18 cellular contexts compared by ENCODE assay signal in the genomic region with DNA sequence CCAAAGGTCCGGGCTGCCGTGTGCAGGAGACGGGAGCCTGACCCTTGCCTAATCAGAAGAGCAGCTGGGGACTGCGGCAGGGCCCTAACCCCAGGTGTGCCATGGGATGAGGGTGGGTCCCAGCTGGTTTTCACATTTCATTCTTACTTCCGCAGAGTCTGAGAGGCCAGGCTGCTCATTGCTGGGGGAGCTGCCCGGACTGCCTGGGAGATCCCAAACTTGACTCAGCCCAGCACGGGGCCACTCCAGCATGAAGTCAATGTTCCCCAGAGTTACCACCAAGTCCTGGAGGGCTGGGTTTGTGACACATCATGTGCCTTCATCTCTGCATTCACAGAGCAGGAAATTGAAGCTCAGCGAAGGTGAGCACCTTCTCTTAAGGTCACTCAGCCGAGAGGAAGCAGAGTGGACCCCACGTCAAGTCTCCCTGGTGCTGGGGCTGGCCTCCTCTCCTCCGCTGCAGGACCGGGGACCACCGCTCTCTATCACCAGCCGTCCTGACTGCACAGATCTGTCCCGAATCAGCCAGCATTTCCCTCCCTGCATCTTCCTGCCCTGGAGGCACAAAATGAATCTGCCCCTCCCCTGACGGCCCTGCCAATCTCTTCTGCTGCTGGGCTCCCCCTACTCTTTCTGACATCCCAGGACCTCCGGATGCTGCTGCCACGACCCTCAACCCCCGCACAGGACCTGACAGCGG. TPM values are rescaled to one million over a fixed set of nuclear protein-coding genes. Genes with fewer than 3 reads are reported as not detected.
DNase-seq lines count a peak whose midpoint lies in the region; ATAC-seq and TF ChIP-seq lines count a peak whose summit lies in the region.
"Had no signal": no experiment of that assay in that cellular context is flagged by ENCODE, and none has a peak within 500 bp of the region (broad histone marks: within the 10 kb centered on the region; RNA-seq: fewer than 3 reads in every experiment).

No MANE protein-coding gene starts in this region.

- H3K4me3 ChIP-seq in spleen (no peak overlapping the region), gastroesophageal sphincter (no peak overlapping the region)
- H3K4me3 ChIP-seq: HAP-1, PC-9 had no signal

- H3K27ac ChIP-seq in RWPE1 (peak overlapping the region; percentile 88; the same call in 1 of the 2 replicates), spleen (peak overlapping the region in 2 of 8 donors; percentile 14 to 34), gastroesophageal sphincter (no peak overlapping the region)
- H3K27ac ChIP-seq: 22Rv1, PC-9 had no signal

- peaks cover 10% of the 10 kb centered on the region for H3K9me3 Mint-ChIP-seq in activated naive CD8-positive, alpha-beta T cell treated with anti-CD3 and anti-CD28 coated beads for 36 hours
- peaks cover 12% of the 10 kb centered on the region for H3K9me3 Mint-ChIP-seq in activated naive CD8-positive, alpha-beta T cell treated with anti-CD3 and anti-CD28 coated beads, Interleukin-2, amount 50 U/mL, for 24 hours
- H3K9me3 Mint-ChIP-seq in HFFc6: peaks cover 17% of the 10 kb centered on the region

- intact Hi-C loops in spleen (cut with DNase I; ENCODE audit: low total_unique reads): no loop called here

- H3K4me1 ChIP-seq in spleen (peaks cover 0 to 4% (median 0%) of the 10 kb centered on the region in 6 donors), gastroesophageal sphincter (no peaks in the 10 kb centered on the region)
- H3K4me1 ChIP-seq: HAP-1 had no signal

- POLR2A ChIA-PET in RWPE1 (lab: Yijun Ruan, JAX; ENCODE audit: low non-redundant PET): no interaction called here

- H3K9me3 ChIP-seq in spleen (peaks cover 5 to 17% (median 14%) of the 10 kb centered on the region in 8 donors), gastroesophageal sphincter (peaks cover 0 to 8% (median 2%) of the 10 kb centered on the region in 3 donors)

- H3K36me3 Mint-ChIP-seq in activated naive CD8-positive, alpha-beta T cell treated with anti-CD3 and anti-CD28 coated beads for 36 hours: no peaks in the 10 kb centered on the region
- no peaks in the 10 kb centered on the region for H3K36me3 Mint-ChIP-seq in activated naive CD8-positive, alpha-beta T cell treated with anti-CD3 and anti-CD28 coated beads, Interleukin-2, amount 50 U/mL, for 24 hours (ENCODE audit: low read depth)
- H3K36me3 Mint-ChIP-seq in HFFc6 (ENCODE audit: low read depth): peaks cover 11% of the 10 kb centered on the region
- H3K36me3 Mint-ChIP-seq: CD8-positive, alpha-beta T cell had no signal

- H3K4me1 Mint-ChIP-seq in activated naive CD8-positive, alpha-beta T cell treated with anti-CD3 and anti-CD28 coated beads for 36 hours: no peaks in the 10 kb centered on the region
- H3K4me1 Mint-ChIP-seq in activated naive CD8-positive, alpha-beta T cell treated with anti-CD3 and anti-CD28 coated beads, Interleukin-2, amount 50 U/mL, for 24 hours: no peaks in the 10 kb centered on the region
- no peaks in the 10 kb centered on the region for H3K4me1 Mint-ChIP-seq in HFFc6 (ENCODE audit: low read depth)
- H3K4me1 Mint-ChIP-seq: B cell had no signal

- no peaks in the 10 kb centered on the region for H3K27me3 Mint-ChIP-seq in activated naive CD8-positive, alpha-beta T cell treated with anti-CD3 and anti-CD28 coated beads for 36 hours
- peaks cover 3% of the 10 kb centered on the region for H3K27me3 Mint-ChIP-seq in activated naive CD8-positive, alpha-beta T cell treated with anti-CD3 and anti-CD28 coated beads, Interleukin-2, amount 50 U/mL, for 24 hours
- peaks cover 29% of the 10 kb centered on the region for H3K27me3 Mint-ChIP-seq in HFFc6 (ENCODE audit: insufficient read depth)

- no peak for TF ChIP-seq POLR2A in spleen (IDR thresholded peaks at IDR 0.05)
- TF ChIP-seq POLR2A in gastroesophageal sphincter (IDR thresholded peaks at IDR 0.05): no peak

- no peak overlapping the region for H3K4me3 Mint-ChIP-seq in activated naive CD8-positive, alpha-beta T cell treated with anti-CD3 and anti-CD28 coated beads for 36 hours
- no peak overlapping the region for H3K4me3 Mint-ChIP-seq in activated naive CD8-positive, alpha-beta T cell treated with anti-CD3 and anti-CD28 coated beads, Interleukin-2, amount 50 U/mL, for 24 hours
- H3K4me3 Mint-ChIP-seq in HFFc6: no peak overlapping the region
- H3K4me3 Mint-ChIP-seq: B cell; CD8-positive, alpha-beta T cell had no signal

- TF ChIP-seq EP300 in gastroesophageal sphincter (IDR thresholded peaks at IDR 0.05): no peak

- H3K27me3 ChIP-seq in spleen (replicated peaks in 1 of 7): peaks cover 0 to 38% (median 0%) of the 10 kb centered on the region in 7 donors
- peaks cover 18% of the 10 kb centered on the region for H3K27me3 ChIP-seq in gastroesophageal sphincter

- H3K27ac Mint-ChIP-seq in activated naive CD8-positive, alpha-beta T cell treated with anti-CD3 and anti-CD28 coated beads for 36 hours: peak overlapping the region; percentile 12
- H3K27ac Mint-ChIP-seq in activated naive CD8-positive, alpha-beta T cell treated with anti-CD3 and anti-CD28 coated beads, Interleukin-2, amount 50 U/mL, for 24 hours: no peak overlapping the region
- H3K27ac Mint-ChIP-seq in HFFc6: no peak overlapping the region
- H3K27ac Mint-ChIP-seq: B cell; CD8-positive, alpha-beta T cell had no signal

- no peak for TF ChIP-seq CTCF in RWPE1 (conservative IDR thresholded peaks at IDR 0.05; ENCODE audit: low read depth)
- TF ChIP-seq CTCF in spleen (IDR thresholded peaks at IDR 0.05 in 8 of 11, conservative IDR thresholded peaks at IDR 0.05 in 3 of 11): no peak
- no peak for TF ChIP-seq CTCF in gastroesophageal sphincter (IDR thresholded peaks at IDR 0.05)
- TF ChIP-seq CTCF in HFFc6 (IDR thresholded peaks at IDR 0.05): no peak

- WGBS in spleen, 5 donors: 74 to 82% (median 80%) methylated on average over 17 to 20 of the region's 20 CpGs
- 89% methylated on average over 9 of the region's 20 CpGs; no CpG with 5 or more reads in 1 of the 2 donors for WGBS in gastroesophageal sphincter (ENCODE audit: low coverage in 1 of 2), 2 donors

- no peak for ATAC-seq in activated naive CD8-positive, alpha-beta T cell treated with anti-CD3 and anti-CD28 coated beads, Interleukin-2, amount 50 U/mL, for 24 hours
- ATAC-seq in gastroesophageal sphincter: no peak
- ATAC-seq: CD8-positive, alpha-beta T cell had no signal

- no peak for DNase-seq in activated naive CD8-positive, alpha-beta T cell treated with anti-CD3 and anti-CD28 coated beads for 36 hours
- DNase-seq in activated naive CD8-positive, alpha-beta T cell treated with anti-CD3 and anti-CD28 coated beads, Interleukin-2, amount 50 U/mL, for 24 hours: no peak
- no peak for DNase-seq in RWPE1 (ENCODE audit: low spot score)
- peak; percentile 19 for DNase-seq in kidney tubule cell (ENCODE audit: low spot score)
- DNase-seq in spleen: peak; percentile 67
- no peak for DNase-seq in activated CD4-positive, alpha-beta T cell treated with anti-CD3 and anti-CD28 coated beads, Interleukin-2, amount 50 U/mL, for 1 hour
- DNase-seq in HFFc6: no peak
- DNase-seq: CD8-positive, alpha-beta T cell; DMS79; IMR-90; Kasumi-1; NCI-H187; PC-9; SHP77 had no signal

- H3K36me3 ChIP-seq in spleen (no peaks in the 10 kb centered on the region), gastroesophageal sphincter (no peaks in the 10 kb centered on the region)
- H3K36me3 ChIP-seq: HAP-1 had no signal

- CTCF ChIA-PET in RWPE1 (lab: Yijun Ruan, JAX): interaction anchor here (0.5 to 0.7 kb wide), 3 partner anchors 146 to 1092 kb away, joined by 3 to 4 read pairs (median 3); no protein-coding TSS in a partner anchor

RNA-seq across cellular contexts. Expression of gene PHYKPL, which starts 54.6 kb away (rescaled TPM):
- total RNA-seq in activated naive CD8-positive, alpha-beta T cell treated with anti-CD3 and anti-CD28 coated beads for 36 hours: 10 to 100 TPM; 47.4 to 54.8 TPM
- total RNA-seq in spleen (100 to 1,000 TPM in 6 of 7 donors, 10 to 100 TPM in 1; 91.8 to 209 (median 132) TPM), gastroesophageal sphincter (10 to 100 TPM; 37.3 to 51.2 (median 41.6) TPM)
- 10 to 100 TPM; 46.9 to 82.7 (median 74.5) TPM for polyA plus RNA-seq in spleen
- 10 to 100 TPM; 18.7 to 25.6 (median 23.9) TPM for total RNA-seq in HFFc6 (2021; fragmentation: NEBNext Ultra II Directional; extraction: Animal tissue kit (Norgen Biotek cat#: 25700))

Comparison
In these comparisons a context has a peak if more than half of its experiments do, and no peak if none do; other contexts are left out.
1. DNase-seq: peak in kidney tubule cell (single experiment) and spleen (single experiment); none in activated naive CD8-positive, alpha-beta T cell treated with anti-CD3 and anti-CD28 coated beads for 36 hours (single experiment), activated naive CD8-positive, alpha-beta T cell treated with anti-CD3 and anti-CD28 coated beads, Interleukin-2, amount 50 U/mL, for 24 hours (single experiment), RWPE1 (single experiment), activated CD4-positive, alpha-beta T cell treated with anti-CD3 and anti-CD28 coated beads, Interleukin-2, amount 50 U/mL, for 1 hour (single experiment) and HFFc6 (single experiment).